In genomic region chr20:47156431-47156841, GRCh38 we compare ENCODE assay signal across 30 cellular contexts.
"Had no signal": no experiment of that assay in that cellular context is flagged by ENCODE, and none has a peak within 500 bp of the region (broad histone marks: within the 10 kb centered on the region; RNA-seq: fewer than 3 reads in every experiment).

No MANE protein-coding gene starts in this region.

- DNase-seq: activated CD4-positive, alpha-beta T cell treated with anti-CD3 and anti-CD28 coated beads for 48 hours; activated CD4-positive, alpha-beta T cell treated with anti-CD3 and anti-CD28 coated beads, Interleukin-2, amount 50 U/mL, for 48 hours; activated CD8-positive, alpha-beta memory T cell treated with anti-CD3 and anti-CD28 coated beads for 24 hours; activated effector memory CD4-positive, alpha-beta T cell treated with Interleukin-2 at 50 U/mL for 16 hours; activated naive CD4-positive, alpha-beta T cell treated with Interleukin-2 at 50 U/mL for 16 hours; anterior cingulate cortex; cerebellar nuclear complex; colonic mucosa; effector CD8-positive, alpha-beta T cell; esophagus squamous epithelium; foreskin melanocyte; left ventricle myocardium superior; natural killer cell; ovary; small intestine; stimulated activated CD4-positive, alpha-beta T cell treated with anti-CD3 and anti-CD28 coated beads, Interleukin-1b, Interleukin-23, amount 100 ng/mL, for 48 hours; stimulated activated naive CD4-positive, alpha-beta T cell; T1000; tibial artery; WERI-Rb-1 had no signal

- H3K4me3 Mint-ChIP-seq: activated naive CD8-positive, alpha-beta T cell; brain; natural killer cell; T-helper 1 cell treated with Interleukin-12 subunit alpha and Interleukin-12 subunit beta and Interleukin-4 antibody, amounts not matched to agents 30 μg/mL and 1 μg/mL, for 36 hours had no signal

- ATAC-seq: activated CD4-positive, CD25-positive, alpha-beta regulatory T cell treated with anti-CD3 and anti-CD28 coated beads, Interleukin-2, amount 50 U/mL, for 24 hours; left ventricle myocardium superior; natural killer cell; sciatic nerve had no signal

- H3K36me3 ChIP-seq: cardiac muscle cell, colonic mucosa, neutrophil, ovary, suprapubic skin, tibial artery had no signal

- H3K27ac Mint-ChIP-seq: activated naive CD8-positive, alpha-beta T cell; brain; natural killer cell; progenitor cell of endocrine pancreas; T-helper 1 cell treated with Interleukin-12 subunit alpha and Interleukin-12 subunit beta and Interleukin-4 antibody, amounts not matched to agents 30 μg/mL and 1 μg/mL, for 36 hours had no signal

- H3K4me3 ChIP-seq: cardiac muscle cell, colonic mucosa, esophagus squamous epithelium, ovary, suprapubic skin, tibial artery had no signal

- H3K9me3 Mint-ChIP-seq: brain; natural killer cell; T-helper 1 cell treated with Interleukin-12 subunit alpha and Interleukin-12 subunit beta and Interleukin-4 antibody, amounts not matched to agents 30 μg/mL and 1 μg/mL, for 36 hours had no signal

- H3K9me3 ChIP-seq: colonic mucosa, esophagus squamous epithelium, neutrophil, ovary, suprapubic skin, tibial artery had no signal

- H3K27me3 Mint-ChIP-seq: progenitor cell of endocrine pancreas had no signal

- H3K27me3 ChIP-seq: colonic mucosa, esophagus squamous epithelium, ovary, suprapubic skin, tibial artery had no signal

- H3K4me1 Mint-ChIP-seq: brain, natural killer cell had no signal

- H3K4me1 ChIP-seq: colonic mucosa, esophagus squamous epithelium, suprapubic skin, tibial artery had no signal

- H3K27ac ChIP-seq: cardiac muscle cell, colonic mucosa, epithelial cell of prostate, esophagus squamous epithelium, neutrophil, ovary, suprapubic skin, tibial artery, WERI-Rb-1 had no signal

- H3K36me3 Mint-ChIP-seq: activated naive CD8-positive, alpha-beta T cell; brain; natural killer cell had no signal
